Comparison of ENCODE assay signal across 10 cellular contexts in genomic region chr1:237042892-237043576, GRCh38. TPM values are rescaled to one million over a fixed set of nuclear protein-coding genes. Genes with fewer than 3 reads are reported as not detected.
DNase-seq lines count a peak whose midpoint lies in the region; ATAC-seq and TF ChIP-seq lines count a peak whose summit lies in the region.
"Had no signal": no experiment of that assay in that cellular context is flagged by ENCODE, and none has a peak within 500 bp of the region (broad histone marks: within the 10 kb centered on the region; RNA-seq: fewer than 3 reads in every experiment).

No MANE protein-coding gene starts in this region.

- H3K36me3 ChIP-seq in SK-N-MC (ENCODE audit: insufficient read depth, low read length) (no peaks in the 10 kb centered on the region), heart left ventricle (no peaks in the 10 kb centered on the region), prostate gland (no peaks in the 10 kb centered on the region)

- peaks cover 47% of the 10 kb centered on the region for H3K27me3 Mint-ChIP-seq in activated naive CD4-positive, alpha-beta T cell treated with anti-CD3 and anti-CD28 coated beads for 36 hours (ENCODE audit: low read depth)

- TF ChIP-seq CTCF in heart left ventricle (IDR thresholded peaks at IDR 0.05) (no peak), prostate gland (IDR thresholded peaks at IDR 0.05) (no peak)

- H3K9ac ChIP-seq in SK-N-MC (ENCODE audit: insufficient read length): peak overlapping the region; percentile 4

- no peak overlapping the region for H3K27ac Mint-ChIP-seq in activated naive CD4-positive, alpha-beta T cell treated with anti-CD3 and anti-CD28 coated beads for 36 hours

- WGBS in heart left ventricle, 4 donors: 0 to 2% (median 1%) methylated on average over 15 to 55 of the region's 55 CpGs
- 1% methylated on average over 55 of the region's 55 CpGs for WGBS in prostate gland

- intact Hi-C loops in heart left ventricle (cut with DNase I): loop anchor here in 5 of 10 donors (1.0 to 10.0 kb wide), 9 partner anchors 45 to 342 kb away; no protein-coding TSS in a partner anchor
- intact Hi-C loops in prostate gland (cut with DNase I): loop anchor here (2.0 to 10.0 kb wide), 3 partner anchors 202 to 344 kb away; no protein-coding TSS in a partner anchor
- intact Hi-C loops in activated naive CD4-positive, alpha-beta T cell treated with anti-CD3 and anti-CD28 coated beads for 36 hours (cut with micrococcal nuclease): loop anchor here (10.0 kb wide), 3 partner anchors 288 to 522 kb away; no protein-coding TSS in a partner anchor

- no peak overlapping the region for H3K27ac ChIP-seq in SK-N-MC
- H3K27ac ChIP-seq in heart left ventricle: peak overlapping the region; percentile 82 to 99 (median 96)
- no peak overlapping the region for H3K27ac ChIP-seq in prostate gland

- H3K9me3 Mint-ChIP-seq in activated naive CD4-positive, alpha-beta T cell treated with anti-CD3 and anti-CD28 coated beads for 36 hours: no peaks in the 10 kb centered on the region

- CTCF ChIA-PET in activated naive CD4-positive, alpha-beta T cell treated with anti-CD3 and anti-CD28 coated beads for 36 hours (lab: Charles Lee): no interaction called here

- no peaks in the 10 kb centered on the region for H3K9me3 ChIP-seq in SK-N-MC (ENCODE audit: low read depth, low read length)
- H3K9me3 ChIP-seq in heart left ventricle: no peaks in the 10 kb centered on the region
- no peaks in the 10 kb centered on the region for H3K9me3 ChIP-seq in prostate gland

- peak; percentile 3 to 34 for TF ChIP-seq POLR2A in heart left ventricle (IDR thresholded peaks at IDR 0.05)
- no peak for TF ChIP-seq POLR2A in prostate gland (IDR thresholded peaks at IDR 0.05)

- H3K4me3 Mint-ChIP-seq in activated naive CD4-positive, alpha-beta T cell treated with anti-CD3 and anti-CD28 coated beads for 36 hours: no peak overlapping the region

- H3K4me1 Mint-ChIP-seq in activated naive CD4-positive, alpha-beta T cell treated with anti-CD3 and anti-CD28 coated beads for 36 hours (ENCODE audit: low read depth): peaks cover 12% of the 10 kb centered on the region

- H3K4me3 ChIP-seq in SK-N-MC: peak overlapping the region; percentile 91
- H3K4me3 ChIP-seq in heart left ventricle: peak overlapping the region; percentile 54 to 85 (median 72)
- H3K4me3 ChIP-seq in prostate gland: peak overlapping the region; percentile 27 to 39

- ATAC-seq in heart left ventricle (peak; percentile 39 to 71 (median 56)), GM18868 (IDR thresholded peaks at IDR 0.05; ENCODE audit: unreplicated experiment) (no peak)
- no peak for ATAC-seq in activated CD4-positive, CD25-positive, alpha-beta regulatory T cell treated with anti-CD3 and anti-CD28 coated beads, Interleukin-2, amount 50 U/mL, for 24 hours

- peaks cover 0 to 8% (median 0%) of the 10 kb centered on the region in 12 donors for H3K4me1 ChIP-seq in heart left ventricle
- H3K4me1 ChIP-seq in prostate gland (replicated peaks): no peaks in the 10 kb centered on the region

- H3K27me3 ChIP-seq in heart left ventricle (peaks cover 0 to 54% (median 11%) of the 10 kb centered on the region in 9 donors), prostate gland (replicated peaks; ENCODE audit: insufficient read depth) (peaks cover 8% of the 10 kb centered on the region)

- H3K36me3 Mint-ChIP-seq in activated naive CD4-positive, alpha-beta T cell treated with anti-CD3 and anti-CD28 coated beads for 36 hours (ENCODE audit: low read depth): no peaks in the 10 kb centered on the region

- DNase-seq in ELF-1 (ENCODE audit: low read depth, low spot score) (peak; percentile 36), SK-N-MC (ENCODE audit: low read depth, low spot score) (no peak), heart left ventricle (peak in 4 of 5 donors; percentile 41 to 75 (median 74)), prostate gland (ENCODE audit: low spot score) (no peak), NOMO-1 treated with DMSO at 0.1 percent for 48 hours (lab: John Stamatoyannopoulos, UW; ENCODE audit: unreplicated experiment) (no peak)
- no peak for DNase-seq in activated naive CD4-positive, alpha-beta T cell treated with anti-CD3 and anti-CD28 coated beads for 36 hours
- DNase-seq: effector CD8-positive, alpha-beta T cell had no signal

RNA-seq across cellular contexts. Expression of gene RYR2, which starts 1.1 kb away (rescaled TPM):
- total RNA-seq in heart left ventricle (1,000 to 10,000 TPM in 1 of 9 donors, 100 to 1,000 TPM in 8; 408 to 1,319 (median 822) TPM), prostate gland (1 to 10 TPM; 2.9 to 6.7 TPM)
- 100 to 1,000 TPM in 1 of 2 donors, 10 to 100 TPM in 1; 77.7 to 144 TPM for polyA plus RNA-seq in heart left ventricle
- total RNA-seq in activated naive CD4-positive, alpha-beta T cell treated with anti-CD3 and anti-CD28 coated beads for 36 hours: not detected

RNA-seq across cellular contexts. Expression of gene MT1HL1, which starts 38.8 kb away (rescaled TPM):
- not detected for total RNA-seq in heart left ventricle
- polyA plus RNA-seq in heart left ventricle: not detected
- total RNA-seq in prostate gland: not detected
- not detected for total RNA-seq in activated naive CD4-positive, alpha-beta T cell treated with anti-CD3 and anti-CD28 coated beads for 36 hours
- total RNA-seq: M059J had no signal

Comparison
In these comparisons a context has a peak if more than half of its experiments do, and no peak if none do; other contexts are left out.
1. DNase-seq: peak in ELF-1 (single experiment) and heart left ventricle (4 of 5); none in SK-N-MC (single experiment), prostate gland (single experiment), NOMO-1 treated with DMSO at 0.1 percent for 48 hours (single experiment) and activated naive CD4-positive, alpha-beta T cell treated with anti-CD3 and anti-CD28 coated beads for 36 hours (single experiment).
2. H3K27ac ChIP-seq: peak in heart left ventricle (12 of 12); none in SK-N-MC (single experiment) and prostate gland (0 of 2).
3. H3K4me3 ChIP-seq: peak in every context shown above with its lines; median percentile 91 in SK-N-MC; 72 in heart left ventricle; 33 in prostate gland.
4. ATAC-seq: peak in heart left ventricle (4 of 4); none in activated CD4-positive, CD25-positive, alpha-beta regulatory T cell treated with anti-CD3 and anti-CD28 coated beads, Interleukin-2, amount 50 U/mL, for 24 hours (0 of 2) and GM18868 (single experiment).
5. RNA of gene RYR2, which starts 1.1 kb away (total RNA-seq): 408 to 1,319 TPM in heart left ventricle; 2.9 to 6.7 TPM in prostate gland and not detected in activated naive CD4-positive, alpha-beta T cell treated with anti-CD3 and anti-CD28 coated beads for 36 hours; every median in the first group is over 10 times any median in the second.